In the genomic region with DNA sequence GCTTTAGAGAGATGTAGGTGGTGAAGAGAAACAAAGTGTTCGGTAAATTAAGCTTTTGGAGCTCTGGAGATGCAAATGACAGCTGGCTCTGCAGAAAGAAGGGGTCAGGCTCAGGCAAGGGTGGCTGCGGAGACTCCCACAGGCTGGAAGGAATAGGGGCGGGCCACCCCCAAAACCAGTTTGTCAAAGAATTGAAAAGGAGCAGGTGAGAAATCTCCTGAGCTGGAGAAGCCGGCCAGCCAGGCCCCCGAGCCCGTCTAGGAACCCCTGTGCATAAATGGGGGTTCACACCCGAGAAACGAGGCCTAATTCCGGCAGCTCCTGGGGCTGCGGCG, we compare ENCODE assay signal across 8 cellular contexts. TPM values are rescaled to one million over a fixed set of nuclear protein-coding genes. Genes with fewer than 3 reads are reported as not detected.
A peak's percentile ranks its signal among the peaks of the same experiment; 100 is the strongest.
DNase-seq lines count a peak whose midpoint lies in the region; ATAC-seq, FAIRE-seq and TF ChIP-seq lines count a peak whose summit lies in the region.

No MANE protein-coding gene starts in this region.

- intact Hi-C loops in Panc1 (cut with micrococcal nuclease; ENCODE audit: unreplicated experiment): no loop called here
- intact Hi-C loops in mucosa of descending colon (cut with DNase I, micrococcal nuclease): no loop called here

- peak; percentile 47 for DNase-seq in DMS 273 (lab: John Stamatoyannopoulos, UW; ENCODE audit: unreplicated experiment)
- DNase-seq in DMS 273 treated with DMSO at 0.1 percent for 48 hours (lab: John Stamatoyannopoulos, UW): no peak
- DNase-seq in Panc1 (ENCODE audit: low read depth, low spot score): no peak
- DNase-seq in mucosa of descending colon: no peak
- DNase-seq in RCC 7860 (ENCODE audit: low spot score): no peak
- DNase-seq in HK-2 (ENCODE audit: unreplicated experiment): no peak

- in situ Hi-C loops in Panc1 (cut with HindIII; ENCODE audit: low pct_unique_long_range_greater_than_20kb, low sequenced_read_pairs): no loop called here

- H3K27ac ChIP-seq in Panc1 (ENCODE audit: low read length): peak overlapping the region; percentile 90
- peak overlapping the region; percentile 88 for H3K27ac ChIP-seq in ectodermal cell (ENCODE audit: insufficient read depth, low read depth, low read length, poor library complexity, severe bottlenecking)

- TF ChIP-seq CTCF in Panc1 (IDR thresholded peaks at IDR 0.05) (no peak), mucosa of descending colon (IDR thresholded peaks at IDR 0.05) (no peak)

- H3K4me3 ChIP-seq in Panc1 (ENCODE audit: low read depth in 2 of 2, low read length in 2 of 2): peak overlapping the region; percentile 94
- H3K4me3 ChIP-seq in ectodermal cell (ENCODE audit: insufficient read depth, low read depth, low read length): peak overlapping the region; percentile 90
- H3K4me3 ChIP-seq in mucosa of descending colon: peak overlapping the region; percentile 94

- 0% methylated on average over 11 of the region's 11 CpGs for WGBS in ectodermal cell, 2 experiments

- POLR2A ChIA-PET in Panc1 (lab: Charles Lee): interaction anchor here (0.5 kb wide), 1 partner anchor 19 kb away, joined by 3 read pairs; no protein-coding TSS in a partner anchor

- H3K36me3 ChIP-seq in Panc1 (ENCODE audit: control insufficient read depth, insufficient read depth, low read length) (peaks cover 9% of the 10 kb centered on the region), ectodermal cell (ENCODE audit: control insufficient read depth, insufficient read depth, low read length) (no peaks in the 10 kb centered on the region), mucosa of descending colon (ENCODE audit: low read depth) (no peaks in the 10 kb centered on the region)

- H3K4me1 ChIP-seq in Panc1 (ENCODE audit: control insufficient read depth, insufficient read depth, low read length): peaks cover 8% of the 10 kb centered on the region; the same call in 1 of the 2 replicates
- no peaks in the 10 kb centered on the region for H3K4me1 ChIP-seq in ectodermal cell (ENCODE audit: control insufficient read depth, insufficient read depth, low read length)
- H3K4me1 ChIP-seq in mucosa of descending colon (ENCODE audit: low read depth): peaks cover 20% of the 10 kb centered on the region

- BruUV-seq in Panc1 (replicated peaks; lab: Mats Ljungman, UMichigan): no TSS peak

- ATAC-seq in HG02588 (IDR thresholded peaks at IDR 0.05; ENCODE audit: unreplicated experiment) (peak; percentile 7), Panc1 (peak; percentile 9; the same call in 1 of the 2 replicates), mucosa of descending colon (peak; percentile 6)

- FAIRE-seq in RCC 7860 (lab: Jason Lieb, UNC): no peak

- H3K27me3 ChIP-seq in Panc1 (ENCODE audit: control insufficient read depth, insufficient read depth, low read length) (no peaks in the 10 kb centered on the region), ectodermal cell (ENCODE audit: control insufficient read depth, insufficient read depth, low read length, poor library complexity, severe bottlenecking) (no peaks in the 10 kb centered on the region)

- CTCF ChIA-PET in Panc1 (lab: Charles Lee): no interaction called here

- H3K9me3 ChIP-seq in Panc1 (ENCODE audit: control insufficient read depth, insufficient read depth, low read depth, low read length) (no peaks in the 10 kb centered on the region), ectodermal cell (ENCODE audit: control insufficient read depth, low read length) (no peaks in the 10 kb centered on the region), mucosa of descending colon (no peaks in the 10 kb centered on the region)

RNA-seq across cellular contexts. Expression of gene TXNL1, which starts 0.5 kb away (rescaled TPM):
- 58.3 TPM for total RNA-seq in Panc1 (2021; ENCODE audit: unreplicated experiment)
- polyA plus RNA-seq in Panc1 (2012; ENCODE audit: insufficient read length): 33.1 TPM
- polyA plus RNA-seq in ectodermal cell (2013, experiment 1 of 4): 97.6 TPM
- 87.5 TPM for polyA plus RNA-seq in ectodermal cell (2013, experiment 2 of 4)
- polyA plus RNA-seq in ectodermal cell (2013, experiment 3 of 4): 82.2 TPM
- 91.1 TPM for polyA plus RNA-seq in ectodermal cell (2013, experiment 4 of 4)
- 10 to 100 TPM; 51.0 to 62.0 (median 55.5) TPM for total RNA-seq in mucosa of descending colon

RNA-seq across cellular contexts. Expression of gene WDR7, which starts 13.3 kb away (rescaled TPM):
- total RNA-seq in Panc1 (2021; ENCODE audit: unreplicated experiment) (12.3 TPM), mucosa of descending colon (10 to 100 TPM; 28.4 to 38.8 (median 29.3) TPM)
- 12.8 TPM for polyA plus RNA-seq in Panc1 (2012; ENCODE audit: insufficient read length)
- polyA plus RNA-seq in ectodermal cell (2013, experiment 1 of 4): 16.1 TPM
- 12.9 TPM for polyA plus RNA-seq in ectodermal cell (2013, experiment 2 of 4)
- 8.1 TPM for polyA plus RNA-seq in ectodermal cell (2013, experiment 3 of 4)
- polyA plus RNA-seq in ectodermal cell (2013, experiment 4 of 4): 8.9 TPM
